In genomic region chr3:142577701-142578308, GRCh38 we compare ENCODE assay signal across 8 cellular contexts. TPM values are rescaled to one million over a fixed set of nuclear protein-coding genes. Genes with fewer than 3 reads are reported as not detected.
DNase-seq lines count a peak whose midpoint lies in the region; TF ChIP-seq lines count a peak whose summit lies in the region.

No MANE protein-coding gene starts in this region.

- peaks cover 28% of the 10 kb centered on the region for H3K4me1 ChIP-seq in PC-9 (replicated peaks; ENCODE audit: insufficient read depth)
- peaks cover 12% of the 10 kb centered on the region for H3K4me1 ChIP-seq in parathyroid adenoma

- H3K79me2 ChIP-seq in PC-9 (ENCODE audit: low read depth), result peaks cover 57% of the 10 kb centered on the region
- H3K79me2 ChIP-seq in parathyroid adenoma, result peaks cover 30% of the 10 kb centered on the region

- H3K4me2 ChIP-seq in PC-9, result peak overlapping the region; percentile 96
- peak overlapping the region; percentile 59 for H3K4me2 ChIP-seq in parathyroid adenoma (ENCODE audit: low read length)

- H3K27me3 ChIP-seq in PC-9 (ENCODE audit: insufficient read depth, low read depth) (no peaks in the 10 kb centered on the region), parathyroid adenoma (ENCODE audit: control insufficient read depth, insufficient read depth, low read length) (no peaks in the 10 kb centered on the region)

- peak overlapping the region; percentile 94 for H2AFZ ChIP-seq in PC-9
- peak overlapping the region; percentile 97 for H2AFZ ChIP-seq in parathyroid adenoma

- TF ChIP-seq CTCF in GM12875 (IDR thresholded peaks at IDR 0.05; ENCODE audit: borderline replicate concordance, insufficient read depth, low read depth, low read length) (no peak), PC-9 (conservative IDR thresholded peaks at IDR 0.05) (no peak), epithelial cell of proximal tubule (conservative IDR thresholded peaks at IDR 0.05; ENCODE audit: low read depth, low read length) (no peak), parathyroid adenoma (IDR thresholded peaks at IDR 0.05) (no peak)

- H3F3A ChIP-seq in PC-9 (ENCODE audit: insufficient read depth, low read depth), result peaks cover 6% of the 10 kb centered on the region; the same call in 1 of the 2 replicates

- H3K27ac ChIP-seq in PC-9, result peak overlapping the region; percentile 81
- peak overlapping the region; percentile 93 for H3K27ac ChIP-seq in parathyroid adenoma

- peak overlapping the region; percentile 70 for H3K9ac ChIP-seq in parathyroid adenoma

- intact Hi-C loops in PC-9 (cut with micrococcal nuclease; ENCODE audit: unreplicated experiment), result loop anchor here (1.0 to 10.0 kb wide), 4 partner anchors 18 to 423 kb away; partner anchors contain the start of genes PLS1, TRPC1, U2SURP and XRN1

- H3K9me2 ChIP-seq in PC-9 (ENCODE audit: insufficient read depth), result no peaks in the 10 kb centered on the region

- H4K20me1 ChIP-seq in PC-9 (ENCODE audit: insufficient read depth), result no peaks in the 10 kb centered on the region; the same call in 1 of the 2 replicates

- POLR2A ChIA-PET in PC-9 (lab: Charles Lee; ENCODE audit: unreplicated experiment), result interaction anchor here (0.6 to 1.2 kb wide), 3 partner anchors 36 to 423 kb away, joined by 3 to 9 read pairs (median 5); partner anchors contain the start of gene U2SURP

- CTCF ChIA-PET in PC-9 (lab: Charles Lee), result interaction anchor here (0.7 kb wide), 1 partner anchor 402 kb away, joined by 3 read pairs; no protein-coding TSS in a partner anchor

- H3K4me3 ChIP-seq in GM12875 (ENCODE audit: low read depth, low read length) (peak overlapping the region; percentile 98), PC-9 (peak overlapping the region; percentile 98), epithelial cell of proximal tubule (ENCODE audit: low read depth, low read length) (peak overlapping the region; percentile 99), parathyroid adenoma (ENCODE audit: low read depth, low read length) (peak overlapping the region; percentile 72)

- BruUV-seq in PC-9 (replicated peaks; lab: Mats Ljungman, UMichigan), result no TSS peak

- H3K9me3 ChIP-seq in PC-9 (ENCODE audit: insufficient read depth, low read depth) (no peaks in the 10 kb centered on the region), parathyroid adenoma (ENCODE audit: control insufficient read depth, low read length) (no peaks in the 10 kb centered on the region)

- H3K36me3 ChIP-seq in PC-9 (ENCODE audit: low read depth) (0 out of 2 replicates have a peak, but pooled peaks cover 7% of the 10 kb centered on the region), parathyroid adenoma (ENCODE audit: control insufficient read depth, insufficient read depth, low read length) (no peaks in the 10 kb centered on the region)

- DNase-seq in PC-9 (no peak), epithelial cell of proximal tubule (ENCODE audit: low read depth) (no peak), globus pallidus (ENCODE audit: low spot score) (no peak), mesenteric fat pad (ENCODE audit: low spot score) (no peak), COLO829 (ENCODE audit: low spot score) (no peak), SKM-1 treated with dmso at 0.1 percent for 144 hours (lab: John Stamatoyannopoulos, UW; ENCODE audit: unreplicated experiment) (no peak)

RNA-seq across cellular contexts. Expression of gene ATR, which starts 0.7 kb away (rescaled TPM):
- total RNA-seq in PC-9 (2021), result 28.3 and 33.3 TPM in 2 replicates
- 19.3 and 20.4 TPM in 2 replicates for total RNA-seq in epithelial cell of proximal tubule
- 27.7 TPM for total RNA-seq in mesenteric fat pad

RNA-seq across cellular contexts. Expression of gene PLS1, which starts 18.4 kb away (rescaled TPM):
- 50.4 and 53.8 TPM in 2 replicates for total RNA-seq in PC-9 (2021)
- 30.5 and 36.4 TPM in 2 replicates for total RNA-seq in epithelial cell of proximal tubule
- 1.2 TPM for total RNA-seq in mesenteric fat pad

Comparison
In these comparisons a context has a peak if more than half of its experiments do, and no peak if none do; other contexts are left out.
1. RNA of gene PLS1, which starts 18.4 kb away (total RNA-seq): 50.4 to 53.8 TPM in PC-9 and 30.5 to 36.4 TPM in epithelial cell of proximal tubule; 1.2 TPM in mesenteric fat pad (single experiment); every median in the first group is over 10 times any median in the second.
2. Peak in every context shown above with its lines, with median percentiles within 50 percentile points of each other: H3K4me3 ChIP-seq.